In the genomic region with DNA sequence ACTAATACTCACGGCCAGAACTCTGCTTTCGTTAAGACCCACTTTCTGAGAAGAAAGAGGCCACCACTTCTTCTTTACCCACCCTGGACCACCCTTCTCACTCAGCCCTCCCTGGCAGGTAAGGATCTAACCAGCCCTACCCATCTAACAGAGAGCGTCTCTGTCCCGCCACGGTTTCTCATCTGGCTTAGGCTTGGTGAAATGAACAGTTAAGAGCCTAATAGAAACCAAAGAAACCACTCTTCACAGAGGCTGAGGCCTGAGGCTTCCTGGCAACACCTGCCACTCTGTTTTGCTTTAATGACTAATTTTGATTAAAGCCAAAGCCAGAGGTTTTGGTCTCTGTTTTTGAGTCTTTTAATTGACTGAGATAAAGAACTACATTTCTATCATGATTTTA, we compare ENCODE assay signal across 12 cellular contexts.
DNase-seq lines count a peak whose midpoint lies in the region; ATAC-seq and TF ChIP-seq lines count a peak whose summit lies in the region.
"Had no signal": no experiment of that assay in that cellular context is flagged by ENCODE, and none has a peak within 500 bp of the region (broad histone marks: within the 10 kb centered on the region; RNA-seq: fewer than 3 reads in every experiment).

No MANE protein-coding gene starts in this region.

- H3K4me2 ChIP-seq in DND-41 (ENCODE audit: insufficient read depth, low read length), result no peak overlapping the region

- no peak for TF ChIP-seq CTCF in DND-41 (IDR thresholded peaks at IDR 0.05; ENCODE audit: borderline replicate concordance, extremely low read depth, low read length, poor library complexity, severe bottlenecking)

- H3K27me3 ChIP-seq in DND-41 (ENCODE audit: insufficient read depth, low read length, poor library complexity), result no peaks in the 10 kb centered on the region

- no peak overlapping the region for H2AFZ ChIP-seq in DND-41 (ENCODE audit: low read depth, low read length)

- no peaks in the 10 kb centered on the region for H3K9me3 ChIP-seq in DND-41 (ENCODE audit: insufficient read depth, low read length, severe bottlenecking)

- H3K79me2 ChIP-seq in DND-41 (ENCODE audit: insufficient read depth, low read length), result no peaks in the 10 kb centered on the region

- no peaks in the 10 kb centered on the region for H4K20me1 ChIP-seq in DND-41 (ENCODE audit: insufficient read depth, low read length)

- H3K9ac ChIP-seq in DND-41 (ENCODE audit: low read depth, low read length), result no peak overlapping the region

- DNase-seq in DND-41, result no peak
- peak; percentile 5 for DNase-seq in GM19238 (ENCODE audit: insufficient read length, low spot score)
- no peak for DNase-seq in activated CD4-positive, alpha-beta T cell treated with anti-CD3 and anti-CD28 coated beads for 48 hours
- DNase-seq in HEK293T (ENCODE audit: extremely low spot score), result no peak
- no peak for DNase-seq in substantia nigra (lab: John Stamatoyannopoulos, UW)
- DNase-seq in globus pallidus (ENCODE audit: low spot score), result no peak
- DNase-seq: IMR-90, left colon, posterior cingulate gyrus, SW 1271 had no signal

- POLR2A ChIA-PET in HEK293T (lab: Yijun Ruan, JAX), result no interaction called here

- no peaks in the 10 kb centered on the region for H3K4me1 ChIP-seq in DND-41 (ENCODE audit: insufficient read depth, low read length)

- no peaks in the 10 kb centered on the region for H3K36me3 ChIP-seq in DND-41 (ENCODE audit: insufficient read depth, low read length)

- H3K27ac ChIP-seq in DND-41 (ENCODE audit: low read length) (no peak overlapping the region), substantia nigra (ENCODE audit: low read depth, low read length, poor library complexity, severe bottlenecking) (no peak overlapping the region)

- ATAC-seq in DND-41 (ENCODE audit: insufficient read depth, low read depth) (peak; percentile 71), HG02759 (IDR thresholded peaks at IDR 0.05; ENCODE audit: unreplicated experiment) (peak; percentile 82), HG03520 (IDR thresholded peaks at IDR 0.05; ENCODE audit: unreplicated experiment) (peak; percentile 75)
- ATAC-seq: left colon had no signal

- no peak overlapping the region for H3K4me3 ChIP-seq in DND-41 (ENCODE audit: low read depth in 1 of 2, low read length in 2 of 2)

- CTCF ChIA-PET in HEK293T (lab: Yijun Ruan, JAX), result no interaction called here

TF ChIP-seq in HEK293T, 16 proteins besides CTCF, POLR2A, EP300 and RAD21:
- no peak for TF ChIP-seq FOXA1 (IDR thresholded peaks at IDR 0.05)
- no peak for TF ChIP-seq ARNT (IDR thresholded peaks at IDR 0.05)
- TF ChIP-seq FOXK2 (IDR thresholded peaks at IDR 0.05), result no peak
- no peak for TF ChIP-seq FOXM1 (IDR thresholded peaks at IDR 0.05; ENCODE audit: borderline replicate concordance)
- no peak for TF ChIP-seq ELF4 (IDR thresholded peaks at IDR 0.05)
- TF ChIP-seq PKNOX1 (IDR thresholded peaks at IDR 0.05), result no peak
- TF ChIP-seq TARDBP (IDR thresholded peaks at IDR 0.05), result no peak
- no peak for TF ChIP-seq CTBP1 (IDR thresholded peaks at IDR 0.05; ENCODE audit: borderline replicate concordance)
- no peak for TF ChIP-seq ZNF384 (IDR thresholded peaks at IDR 0.05)
- no peak for TF ChIP-seq SP1 (IDR thresholded peaks at IDR 0.05)
- TF ChIP-seq LEF1 (IDR thresholded peaks at IDR 0.05; ENCODE audit: borderline replicate concordance), result no peak
- no peak for TF ChIP-seq L3MBTL2 (conservative IDR thresholded peaks at IDR 0.05)
